Comparison of ENCODE assay signal across 13 cellular contexts in genomic region chr14:103547941-103548462, GRCh38.
"Had no signal": no experiment of that assay in that cellular context is flagged by ENCODE, and none has a peak within 500 bp of the region (broad histone marks: within the 10 kb centered on the region; RNA-seq: fewer than 3 reads in every experiment).

No MANE protein-coding gene starts in this region.

- H3K9me3 Mint-ChIP-seq: activated B cell treated with CpG ODN at 0.5 μM for 24 hours; stimulated activated naive CD8-positive, alpha-beta T cell treated with anti-CD3 and anti-CD28 coated beads, Interleukin-15, amount 100 ng/mL, for 72 hours; T-helper 2 cell treated with Interferon-gamma antibody and Interleukin-4, amounts not matched to agents 5 μg/mL and 100 μg/mL, for 36 hours had no signal

- H3K9me3 ChIP-seq: breast epithelium, ovary, thoracic aorta, upper lobe of right lung had no signal

- H3K4me3 ChIP-seq: breast epithelium, ovary, thoracic aorta, upper lobe of right lung had no signal

- H3K27ac Mint-ChIP-seq: activated B cell treated with CpG ODN at 0.5 μM for 24 hours; activated CD8-positive, alpha-beta T cell treated with anti-CD3 and anti-CD28 coated beads, Interleukin-2, amount 10 ng/mL, durations not matched to agents 7 days and 5 days; T-helper 2 cell treated with Interferon-gamma antibody and Interleukin-4, amounts not matched to agents 5 μg/mL and 100 μg/mL, for 36 hours had no signal

- H3K27ac ChIP-seq: ovary, upper lobe of right lung had no signal

- ATAC-seq: activated CD8-positive, alpha-beta T cell treated with anti-CD3 and anti-CD28 coated beads, Interleukin-2, amount 10 ng/mL, durations not matched to agents 7 days and 5 days; stimulated activated naive CD8-positive, alpha-beta T cell treated with anti-CD3 and anti-CD28 coated beads, Interleukin-15, amount 100 ng/mL, for 72 hours; upper lobe of right lung had no signal

- DNase-seq: activated B cell treated with CpG ODN at 0.5 μM for 24 hours; activated CD4-positive, alpha-beta T cell treated with anti-CD3 and anti-CD28 coated beads for 48 hours; activated CD8-positive, alpha-beta T cell treated with anti-CD3 and anti-CD28 coated beads, Interleukin-2, amount 10 ng/mL, durations not matched to agents 7 days and 5 days; activated naive CD4-positive, alpha-beta T cell; stimulated activated CD4-positive, alpha-beta T cell treated with anti-CD3 and anti-CD28 coated beads, Interleukin-15, amount 100 ng/mL, for 24 hours; stimulated activated CD4-positive, alpha-beta T cell treated with anti-CD3 and anti-CD28 coated beads, Interleukin-4, amount 100 ng/mL, for 4 hours; stimulated activated CD8-positive, alpha-beta memory T cell treated with anti-CD3 and anti-CD28 coated beads, Interleukin-4, amount 100 ng/mL, for 48 hours; stimulated activated naive CD8-positive, alpha-beta T cell treated with anti-CD3 and anti-CD28 coated beads, Interleukin-15, amount 100 ng/mL, for 72 hours; upper lobe of right lung had no signal

- H3K27me3 Mint-ChIP-seq: activated B cell treated with CpG ODN at 0.5 μM for 24 hours; stimulated activated naive CD8-positive, alpha-beta T cell treated with anti-CD3 and anti-CD28 coated beads, Interleukin-15, amount 100 ng/mL, for 72 hours had no signal

- H3K4me3 Mint-ChIP-seq: activated B cell treated with CpG ODN at 0.5 μM for 24 hours; activated CD8-positive, alpha-beta T cell treated with anti-CD3 and anti-CD28 coated beads, Interleukin-2, amount 10 ng/mL, durations not matched to agents 7 days and 5 days; stimulated activated naive CD8-positive, alpha-beta T cell treated with anti-CD3 and anti-CD28 coated beads, Interleukin-15, amount 100 ng/mL, for 72 hours; T-helper 2 cell treated with Interferon-gamma antibody and Interleukin-4, amounts not matched to agents 5 μg/mL and 100 μg/mL, for 36 hours had no signal

- H3K27me3 ChIP-seq: breast epithelium, ovary, upper lobe of right lung had no signal

- H3K36me3 ChIP-seq: breast epithelium, ovary, thoracic aorta, upper lobe of right lung had no signal
